ENCODE assay signal across 12 cellular contexts in the genomic region with DNA sequence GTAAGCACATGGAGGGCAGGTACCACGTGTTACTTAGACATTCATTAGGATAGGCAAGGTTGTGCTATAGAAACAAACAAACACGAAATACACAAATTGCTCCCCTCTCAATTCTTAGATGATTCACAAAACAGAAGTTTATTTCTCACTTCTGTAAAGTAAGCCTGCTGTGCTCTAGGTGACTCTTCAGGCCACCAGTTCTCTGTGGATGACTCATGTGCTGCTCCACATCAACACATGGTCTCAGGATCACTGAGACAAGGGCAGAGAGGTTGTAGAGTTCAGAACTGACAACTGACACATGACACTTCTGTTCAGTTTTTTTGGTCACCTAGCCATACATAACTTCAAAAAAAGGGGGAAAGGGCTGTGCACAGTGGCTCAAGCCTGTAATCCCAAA.
DNase-seq lines count a peak whose midpoint lies in the region; ATAC-seq, FAIRE-seq and TF ChIP-seq lines count a peak whose summit lies in the region.
"Had no signal": no experiment of that assay in that cellular context is flagged by ENCODE, and none has a peak within 500 bp of the region (broad histone marks: within the 10 kb centered on the region; RNA-seq: fewer than 3 reads in every experiment).

No MANE protein-coding gene starts in this region.

- TF ChIP-seq POLR2A in GM12891 (IDR thresholded peaks at IDR 0.05; ENCODE audit: low read depth, low read length), result no peak

- ATAC-seq in GM21390 (IDR thresholded peaks at IDR 0.05; ENCODE audit: unreplicated experiment) (peak; percentile 64), HG03175 (IDR thresholded peaks at IDR 0.05; ENCODE audit: unreplicated experiment) (peak; percentile 62)
- ATAC-seq: left colon, Panc1 had no signal

- no peak for DNase-seq in GM12891 (ENCODE audit: insufficient read length, low spot score)
- peak; percentile 2 for DNase-seq in astrocyte of the hippocampus (ENCODE audit: low read depth, low spot score)
- DNase-seq in effector CD4-positive, alpha-beta T cell, result no peak
- no peak for DNase-seq in GM03348 (ENCODE audit: low spot score)
- DNase-seq in T-helper 9 cell, result no peak
- DNase-seq in activated CD4-positive, alpha-beta T cell treated with anti-CD3 and anti-CD28 coated beads for 48 hours, result no peak
- DNase-seq: left colon, NCI-H2171 had no signal

- no peak for FAIRE-seq in GM12891 (lab: Jason Lieb, UNC)
- FAIRE-seq: frontal cortex had no signal

TF ChIP-seq in GM12891, 5 proteins besides CTCF, POLR2A, EP300 and RAD21:
- TF ChIP-seq POLR2AphosphoS5 (IDR thresholded peaks at IDR 0.05; ENCODE audit: low read depth, low read length) (no peak), PAX5 (IDR thresholded peaks at IDR 0.05; ENCODE audit: insufficient read depth, low read length, severe bottlenecking) (no peak), SPI1 (IDR thresholded peaks at IDR 0.05; ENCODE audit: low read depth, low read length) (peak; percentile 61)
